ENCODE assay signal across 8 cellular contexts in the genomic region with DNA sequence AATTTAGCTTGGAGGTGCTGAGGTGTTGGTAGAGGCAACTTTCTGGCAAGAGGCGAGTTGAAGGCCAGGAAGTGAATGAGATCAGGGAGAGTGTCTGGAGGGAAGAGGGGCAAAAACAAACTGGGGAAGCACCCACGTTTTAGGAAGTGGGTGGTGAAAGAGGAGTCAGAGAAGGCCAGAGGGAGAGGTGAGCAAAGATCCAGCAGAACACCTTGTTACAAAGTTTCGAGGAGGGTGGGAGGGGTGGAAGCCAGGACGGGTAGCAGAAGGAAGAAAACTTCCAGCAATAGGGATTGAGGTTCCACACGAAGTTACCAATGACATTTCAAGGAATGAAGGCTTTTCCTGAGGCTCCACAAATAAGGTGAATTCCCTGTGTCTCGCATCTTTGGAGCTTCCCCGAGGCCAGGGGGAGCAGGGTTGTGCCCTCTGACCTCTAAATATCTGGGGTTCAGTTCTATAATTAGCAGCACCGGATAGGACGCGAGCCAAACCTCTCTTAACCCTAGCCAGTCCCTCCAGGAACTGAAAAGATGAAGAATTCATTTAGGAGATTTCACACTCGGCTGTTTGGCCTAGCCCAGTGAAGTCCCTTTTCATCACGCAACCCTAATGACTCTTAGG. TPM values are rescaled to one million over a fixed set of nuclear protein-coding genes. Genes with fewer than 3 reads are reported as not detected.
DNase-seq lines count a peak whose midpoint lies in the region; ATAC-seq and TF ChIP-seq lines count a peak whose summit lies in the region.

No MANE protein-coding gene starts in this region.

- H3K36me3 Mint-ChIP-seq in Caco-2 (ENCODE audit: insufficient read depth, unreplicated experiment) (peaks cover 38% of the 10 kb centered on the region), neural progenitor cell (no peaks in the 10 kb centered on the region)

- H3K27ac Mint-ChIP-seq in Caco-2 (ENCODE audit: unreplicated experiment) (peak overlapping the region; percentile 92), neural progenitor cell (no peak overlapping the region)

- no peak overlapping the region for H3K27ac ChIP-seq in neural progenitor cell

- H3K4me3 ChIP-seq in Caco-2 (ENCODE audit: low read depth, low read length) (peak overlapping the region; percentile 16), neural progenitor cell (no peak overlapping the region)

- intact Hi-C loops in Caco-2 (cut with micrococcal nuclease; ENCODE audit: unreplicated experiment) = no loop called here

- H3K27me3 Mint-ChIP-seq in Caco-2 (ENCODE audit: insufficient read depth, unreplicated experiment) = no peaks in the 10 kb centered on the region
- H3K27me3 Mint-ChIP-seq in neural progenitor cell (ENCODE audit: insufficient read depth, low read depth) = peaks cover 14% of the 10 kb centered on the region

- H3F3A ChIP-seq in neural progenitor cell (ENCODE audit: low read depth) = peaks cover 19% of the 10 kb centered on the region

- H3K4me2 ChIP-seq in neural progenitor cell = peak overlapping the region; percentile 44

- H3K4me1 Mint-ChIP-seq in Caco-2 (ENCODE audit: low read depth, unreplicated experiment) (peaks cover 13% of the 10 kb centered on the region), neural progenitor cell (peaks cover 19% of the 10 kb centered on the region)

- H3K36me3 ChIP-seq in Caco-2 (ENCODE audit: control insufficient read depth, insufficient read depth, low read length) (no peaks in the 10 kb centered on the region), neural progenitor cell (no peaks in the 10 kb centered on the region)

- CTCF ChIA-PET in Caco-2 (lab: Charles Lee) = interaction anchor here (1.8 to 2.4 kb wide), 2 partner anchors 10 kb away, joined by 5 to 13 read pairs; no protein-coding TSS in a partner anchor

- H3K27me3 ChIP-seq in Caco-2 (replicated peaks; ENCODE audit: control insufficient read depth, insufficient read depth, low read length) = no peaks in the 10 kb centered on the region
- H3K27me3 ChIP-seq in neural progenitor cell = no peaks in the 10 kb centered on the region

- H3K9ac ChIP-seq in neural progenitor cell = no peak overlapping the region

- TF ChIP-seq CTCF in Caco-2 (IDR thresholded peaks at IDR 0.05; ENCODE audit: insufficient read depth in 1 of 2, low read depth in 1 of 2, low read length in 1 of 2, severe bottlenecking in 1 of 2, unreplicated experiment in 1 of 2) = no peak
- TF ChIP-seq CTCF in neural progenitor cell (IDR thresholded peaks at IDR 0.05) = no peak

- H3K9me3 ChIP-seq in Caco-2 (no peaks in the 10 kb centered on the region), neural progenitor cell (ENCODE audit: low read depth) (no peaks in the 10 kb centered on the region)

- POLR2A ChIA-PET in Caco-2 (lab: Charles Lee) = interaction anchor here (1.2 kb wide), 1 partner anchor 10 kb away, joined by 6 read pairs; no protein-coding TSS in a partner anchor

- peak overlapping the region; percentile 64 for H2AFZ ChIP-seq in neural progenitor cell (replicated peaks)

- H3K9me3 Mint-ChIP-seq in Caco-2 (ENCODE audit: unreplicated experiment) (no peaks in the 10 kb centered on the region), neural progenitor cell (no peaks in the 10 kb centered on the region)

- H3K4me1 ChIP-seq in Caco-2 (0 out of 2 replicates have a peak, but pooled peaks cover 4% of the 10 kb centered on the region), neural progenitor cell (peaks cover 18% of the 10 kb centered on the region)

- H3K79me2 ChIP-seq in neural progenitor cell (ENCODE audit: low read depth) = peaks cover 36% of the 10 kb centered on the region

- no peak for DNase-seq in Caco-2
- peak; percentile 26 for DNase-seq in MV-4-11 (lab: John Stamatoyannopoulos, UW)
- DNase-seq in dedifferentiated amniotic fluid mesenchymal stem cell (ENCODE audit: extremely low spot score) = peak; percentile 14
- DNase-seq in neural progenitor cell (ENCODE audit: low spot score) = no peak
- no peak for DNase-seq in occipital lobe (lab: John Stamatoyannopoulos, UW)
- no peak for DNase-seq in NCI-H1417 (lab: John Stamatoyannopoulos, UW)
- no peak for DNase-seq in hypothalamus (lab: John Stamatoyannopoulos, UW)

- H3K4me3 Mint-ChIP-seq in Caco-2 (ENCODE audit: unreplicated experiment) = peak overlapping the region; percentile 73
- H3K4me3 Mint-ChIP-seq in neural progenitor cell = peak overlapping the region; percentile 81

- BruUV-seq in Caco-2 (replicated peaks; lab: Mats Ljungman, UMichigan) = TSS peak; percentile 76

- H4K20me1 ChIP-seq in neural progenitor cell (ENCODE audit: low read depth) = peaks cover 32% of the 10 kb centered on the region

- ATAC-seq in HG03565 (IDR thresholded peaks at IDR 0.05; ENCODE audit: unreplicated experiment) = no peak

RNA-seq across cellular contexts. Expression of a gene that starts 0.6 kb away (rescaled TPM):
- 33.2 and 34.5 TPM in 2 replicates for total RNA-seq in Caco-2 (2022)
- 7.6 and 19.1 TPM in 2 replicates for total RNA-seq in neural progenitor cell (ENCODE audit: low replicate concordance)
- total RNA-seq in occipital lobe = 5.1 TPM

RNA-seq across cellular contexts. Expression of a gene that starts 22.8 kb away (rescaled TPM):
- 126 and 130 TPM in 2 replicates for total RNA-seq in Caco-2 (2022)
- total RNA-seq in neural progenitor cell (ENCODE audit: low replicate concordance) = 187 and 198 TPM in 2 replicates
- total RNA-seq in occipital lobe = 34.5 TPM

RNA-seq across cellular contexts. Expression of a gene that starts 25.9 kb away (rescaled TPM):
- 67.3 and 69.4 TPM in 2 replicates for total RNA-seq in Caco-2 (2022)
- total RNA-seq in neural progenitor cell (ENCODE audit: low replicate concordance) = 92.0 and 117 TPM in 2 replicates
- 36.7 TPM for total RNA-seq in occipital lobe

Comparison
In these comparisons a context has a peak if more than half of its experiments do, and no peak if none do; other contexts are left out.
1. DNase-seq: peak in MV-4-11 (single experiment) and dedifferentiated amniotic fluid mesenchymal stem cell (single experiment); none in Caco-2 (0 of 2), neural progenitor cell (single experiment), occipital lobe (single experiment), NCI-H1417 (0 of 3) and hypothalamus (0 of 51).